Comparison of ENCODE assay signal across 15 cellular contexts in the genomic region with DNA sequence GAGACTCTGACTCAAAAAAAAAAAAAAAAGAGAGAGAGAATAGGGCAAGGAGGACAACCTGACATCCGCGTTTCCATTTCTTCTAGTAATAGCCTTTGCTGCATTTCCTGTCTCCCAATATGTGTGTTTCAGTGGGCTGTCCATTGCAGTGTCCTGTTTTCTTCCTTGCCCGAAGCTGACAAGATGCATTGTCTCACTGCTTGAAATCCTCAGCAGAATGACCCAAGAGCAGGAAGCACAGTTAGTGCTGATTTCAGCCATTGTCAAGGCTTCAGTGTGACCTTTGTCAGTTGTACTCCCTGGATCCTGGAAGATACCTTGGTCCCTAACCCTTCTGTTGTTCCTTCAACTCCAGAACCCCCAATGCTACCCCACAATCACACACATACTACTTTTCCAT.
A peak's percentile ranks its signal among the peaks of the same experiment; 100 is the strongest.
DNase-seq lines count a peak whose midpoint lies in the region; FAIRE-seq and TF ChIP-seq lines count a peak whose summit lies in the region.
"Had no signal": no experiment of that assay in that cellular context is flagged by ENCODE, and none has a peak within 500 bp of the region (broad histone marks: within the 10 kb centered on the region; RNA-seq: fewer than 3 reads in every experiment).

No MANE protein-coding gene starts in this region.

- no peak overlapping the region for H3K4me2 ChIP-seq in keratinocyte (ENCODE audit: control insufficient read depth, extremely low read depth, insufficient read depth, low read depth, low read length)
- H3K4me2 ChIP-seq: GM23338 had no signal

- H3K4me3 ChIP-seq in bronchial epithelial cell (ENCODE audit: low read depth, low read length) = no peak overlapping the region
- H3K4me3 ChIP-seq in keratinocyte (ENCODE audit: control insufficient read depth in 2 of 3, extremely low read depth in 1 of 3, insufficient read depth in 2 of 3, low read depth in 1 of 3, low read length in 3 of 3) = no peak overlapping the region
- no peak overlapping the region for H3K4me3 ChIP-seq in suprapubic skin
- H3K4me3 ChIP-seq: GM23338 had no signal

- no peak for TF ChIP-seq EP300 in suprapubic skin (IDR thresholded peaks at IDR 0.05)

- WGBS in suprapubic skin = 98% methylated on average over 3 of the region's 3 CpGs

- no peaks in the 10 kb centered on the region for H3K79me2 ChIP-seq in keratinocyte (ENCODE audit: control insufficient read depth, insufficient read depth, low read length)

- TF ChIP-seq POLR2A in GM12891 (IDR thresholded peaks at IDR 0.05; ENCODE audit: low read depth, low read length) (no peak), suprapubic skin (IDR thresholded peaks at IDR 0.05) (no peak)

- H3K4me1 ChIP-seq in keratinocyte (ENCODE audit: control insufficient read depth, extremely low read depth, insufficient read depth, low read length) (no peaks in the 10 kb centered on the region), suprapubic skin (no peaks in the 10 kb centered on the region)
- H3K4me1 ChIP-seq: Caco-2 had no signal

- no peak overlapping the region for H3K27ac ChIP-seq in keratinocyte (ENCODE audit: control insufficient read depth, insufficient read depth, low read length)
- H3K27ac ChIP-seq in suprapubic skin = no peak overlapping the region

- H2AFZ ChIP-seq in keratinocyte (ENCODE audit: control insufficient read depth, low read length) = no peak overlapping the region
- H2AFZ ChIP-seq: GM23338 had no signal

- H3K36me3 ChIP-seq in bronchial epithelial cell (ENCODE audit: control insufficient read depth, insufficient read depth, low read length) (no peaks in the 10 kb centered on the region), keratinocyte (ENCODE audit: control insufficient read depth in 2 of 2, extremely low read depth in 1 of 2, insufficient read depth in 2 of 2, low read length in 2 of 2) (no peaks in the 10 kb centered on the region), suprapubic skin (no peaks in the 10 kb centered on the region)

- H4K20me1 ChIP-seq in keratinocyte (ENCODE audit: control insufficient read depth, extremely low read depth, insufficient read depth, low read length) = no peaks in the 10 kb centered on the region

- H3K9me1 ChIP-seq in keratinocyte (ENCODE audit: control insufficient read depth, extremely low read depth, insufficient read depth, low read length) = no peaks in the 10 kb centered on the region

- H3K27me3 ChIP-seq in bronchial epithelial cell (ENCODE audit: control insufficient read depth, insufficient read depth, low read length) = no peaks in the 10 kb centered on the region
- no peaks in the 10 kb centered on the region for H3K27me3 ChIP-seq in keratinocyte (ENCODE audit: control insufficient read depth, extremely low read depth, insufficient read depth, low read length)
- H3K27me3 ChIP-seq in suprapubic skin = no peaks in the 10 kb centered on the region

- no peak for TF ChIP-seq CTCF in bronchial epithelial cell (IDR thresholded peaks at IDR 0.05; ENCODE audit: insufficient read depth, low read length, severe bottlenecking)
- no peak for TF ChIP-seq CTCF in keratinocyte (optimal IDR thresholded peaks at IDR 0.05 in 1 of 3, IDR thresholded peaks at IDR 0.05 in 1 of 3, conservative IDR thresholded peaks at IDR 0.05 in 1 of 3; ENCODE audit: extremely low read depth in 1 of 3, insufficient read depth in 2 of 3, low read length in 3 of 3)
- no peak for TF ChIP-seq CTCF in suprapubic skin (IDR thresholded peaks at IDR 0.05)

- FAIRE-seq in GM12891 (lab: Jason Lieb, UNC) = peak; percentile 68
- FAIRE-seq in bronchial epithelial cell (lab: Jason Lieb, UNC) = peak; percentile 55
- peak; percentile 29 for FAIRE-seq in keratinocyte (lab: Jason Lieb, UNC)
- FAIRE-seq: G401.6, GM18507 had no signal

- no peak for DNase-seq in GM12891 (ENCODE audit: insufficient read length, low spot score)
- no peak for DNase-seq in bronchial epithelial cell (ENCODE audit: low read depth)
- DNase-seq in keratinocyte (ENCODE audit: low read depth, low spot score) = no peak
- DNase-seq in NCI-H2196 (lab: John Stamatoyannopoulos, UW; ENCODE audit: unreplicated experiment) = no peak
- no peak for DNase-seq in suprapubic skin (ENCODE audit: low spot score in 2 of 2)
- DNase-seq in NCI-H69 (lab: John Stamatoyannopoulos, UW) = no peak
- DNase-seq: C1 segment of cervical spinal cord; Caco-2; CD8-positive, alpha-beta T cell; DMS153; DND-41; H9 had no signal

- no peak overlapping the region for H3K9ac ChIP-seq in keratinocyte (ENCODE audit: control insufficient read depth, extremely low read depth, insufficient read depth, low read length)

- H3K9me3 ChIP-seq in keratinocyte (ENCODE audit: control insufficient read depth, low read depth, low read length) (no peaks in the 10 kb centered on the region), suprapubic skin (no peaks in the 10 kb centered on the region)
- H3K9me3 ChIP-seq: Caco-2 had no signal

- dilution Hi-C loops in keratinocyte (cut with MboI; ENCODE audit: extremely low pct_ligation_motif_present, low sequenced_read_pairs) = no loop called here

TF ChIP-seq in GM12891, 5 proteins besides CTCF, POLR2A, EP300 and RAD21:
- no peak for TF ChIP-seq TAF1 (IDR thresholded peaks at IDR 0.05; ENCODE audit: low read depth, low read length)
- no peak for TF ChIP-seq SPI1 (IDR thresholded peaks at IDR 0.05; ENCODE audit: low read depth, low read length)
- no peak for TF ChIP-seq POU2F2 (IDR thresholded peaks at IDR 0.05; ENCODE audit: low read depth, low read length)
- TF ChIP-seq PAX5 (IDR thresholded peaks at IDR 0.05; ENCODE audit: insufficient read depth, low read length, severe bottlenecking) = no peak
- no peak for TF ChIP-seq POLR2AphosphoS5 (IDR thresholded peaks at IDR 0.05; ENCODE audit: low read depth, low read length)
